Comparison of ENCODE assay signal across 17 cellular contexts in genomic region chr16:66361604-66362135, GRCh38. TPM values are rescaled to one million over a fixed set of nuclear protein-coding genes. Genes with fewer than 3 reads are reported as not detected.
"Had no signal": no experiment of that assay in that cellular context is flagged by ENCODE, and none has a peak within 500 bp of the region (broad histone marks: within the 10 kb centered on the region; RNA-seq: fewer than 3 reads in every experiment).

No MANE protein-coding gene starts in this region.

- H3K4me3 ChIP-seq: ovary, psoas muscle, thyroid gland, uterus had no signal

- H3K27ac ChIP-seq: ovary had no signal

- H3K36me3 Mint-ChIP-seq: activated naive CD4-positive, alpha-beta T cell treated with anti-CD3 and anti-CD28 coated beads, Interleukin-2, amount 50 U/mL, for 24 hours; naive thymus-derived CD8-positive, alpha-beta T cell had no signal

- H3K27ac Mint-ChIP-seq: activated naive CD4-positive, alpha-beta T cell treated with anti-CD3 and anti-CD28 coated beads, Interleukin-2, amount 50 U/mL, for 24 hours; naive thymus-derived CD8-positive, alpha-beta T cell; stimulated activated effector memory CD8-positive, alpha-beta T cell treated with anti-CD3 and anti-CD28 coated beads, Interleukin-12 subunit alpha, Interleukin-12 subunit beta, amount 100 ng/mL, for 72 hours had no signal

- H3K36me3 ChIP-seq: ovary, thyroid gland, uterus had no signal

- DNase-seq: activated CD4-positive, alpha-beta T cell treated with anti-CD3 and anti-CD28 coated beads, Interleukin-2, amount 50 U/mL, for 4 hours; activated gamma-delta T cell; effector CD8-positive, alpha-beta T cell; foreskin fibroblast; naive thymus-derived CD8-positive, alpha-beta T cell; ovary; psoas muscle; stimulated activated CD4-positive, alpha-beta T cell treated with anti-CD3 and anti-CD28 coated beads, Interleukin-4, amount 100 ng/mL, for 24 hours; SW 1271; thyroid gland; uterus had no signal

- ATAC-seq: naive thymus-derived CD8-positive, alpha-beta T cell; sciatic nerve; stimulated activated effector memory CD8-positive, alpha-beta T cell treated with anti-CD3 and anti-CD28 coated beads, Interleukin-12 subunit alpha, Interleukin-12 subunit beta, amount 100 ng/mL, for 72 hours had no signal

- H3K4me3 Mint-ChIP-seq: activated naive CD4-positive, alpha-beta T cell treated with anti-CD3 and anti-CD28 coated beads, Interleukin-2, amount 50 U/mL, for 24 hours; naive thymus-derived CD8-positive, alpha-beta T cell; stimulated activated effector memory CD8-positive, alpha-beta T cell treated with anti-CD3 and anti-CD28 coated beads, Interleukin-12 subunit alpha, Interleukin-12 subunit beta, amount 100 ng/mL, for 72 hours had no signal

- H3K9me3 Mint-ChIP-seq: activated naive CD4-positive, alpha-beta T cell treated with anti-CD3 and anti-CD28 coated beads, Interleukin-2, amount 50 U/mL, for 24 hours; naive thymus-derived CD8-positive, alpha-beta T cell; stimulated activated effector memory CD8-positive, alpha-beta T cell treated with anti-CD3 and anti-CD28 coated beads, Interleukin-12 subunit alpha, Interleukin-12 subunit beta, amount 100 ng/mL, for 72 hours had no signal

- H3K4me1 ChIP-seq: psoas muscle, uterus had no signal

- H3K9me3 ChIP-seq: ovary, psoas muscle, thyroid gland, uterus had no signal

- H3K27me3 ChIP-seq: ovary, thyroid gland, uterus had no signal

RNA-seq across cellular contexts. Expression of gene CDH5, which starts 4.8 kb away (rescaled TPM):
- total RNA-seq: activated CD8-positive, alpha-beta memory T cell treated with anti-CD3 and anti-CD28 coated beads for 36 hours; bronchial epithelial cell; naive thymus-derived CD8-positive, alpha-beta T cell; T-helper 2 cell treated with Interferon-gamma antibody and Interleukin-4, amounts not matched to agents 100 ng/mL and 5 ng/mL, for 36 hours had no signal
